3 cellular contexts compared by ENCODE assay signal in the genomic region with DNA sequence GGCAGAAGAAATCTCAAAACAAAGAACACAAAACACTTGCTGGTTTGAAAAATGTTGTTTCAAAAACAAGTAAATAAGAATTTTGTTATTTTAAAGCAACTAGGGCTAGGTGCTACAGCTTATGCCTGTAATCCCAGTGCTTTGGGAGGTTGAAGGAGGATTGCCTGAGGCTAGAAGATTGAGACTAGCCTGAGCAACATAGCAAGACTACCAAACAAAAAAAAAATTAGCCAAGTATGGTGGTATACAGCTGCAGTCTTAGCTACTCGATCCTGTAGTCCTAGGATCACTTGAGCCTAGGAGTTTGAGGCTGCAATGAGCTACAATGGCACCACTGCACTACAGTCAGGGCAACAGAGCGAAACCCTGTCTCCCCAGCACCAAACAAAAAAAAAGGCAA.
"Had no signal": no experiment of that assay in that cellular context is flagged by ENCODE, and none has a peak within 500 bp of the region (broad histone marks: within the 10 kb centered on the region; RNA-seq: fewer than 3 reads in every experiment).

No MANE protein-coding gene starts in this region.

- ATAC-seq: GM12878 had no signal

- H3K4me3 ChIP-seq: GM12878 had no signal

- DNase-seq: GDM1, GF-D8 had no signal
